In genomic region chr9:135825435-135826187, GRCh38 we compare ENCODE assay signal across 21 cellular contexts.
DNase-seq lines count a peak whose midpoint lies in the region; ATAC-seq and TF ChIP-seq lines count a peak whose summit lies in the region.
"Had no signal": no experiment of that assay in that cellular context is flagged by ENCODE, and none has a peak within 500 bp of the region (broad histone marks: within the 10 kb centered on the region; RNA-seq: fewer than 3 reads in every experiment).

No MANE protein-coding gene starts in this region.

- no peak overlapping the region for H4K8ac ChIP-seq in H9 (replicated peaks; ENCODE audit: insufficient read length, low read depth, low read length)

- no peak overlapping the region for H3K9ac ChIP-seq in H9 (ENCODE audit: extremely low read depth, insufficient read length, low read length)

- no peaks in the 10 kb centered on the region for H3K27me3 Mint-ChIP-seq in activated T-cell treated with anti-CD3 and anti-CD28 coated beads, Interleukin-2, amount 50 U/mL, for 72 hours (ENCODE audit: low read depth)
- H3K27me3 Mint-ChIP-seq in H9 (ENCODE audit: low read depth) = no peaks in the 10 kb centered on the region

- H2BK12ac ChIP-seq in H9 (ENCODE audit: insufficient read length, low read depth, low read length) = no peak overlapping the region

- no peak overlapping the region for H4K91ac ChIP-seq in H9 (ENCODE audit: insufficient read length, low read depth, low read length)

- no peaks in the 10 kb centered on the region for H3K27me3 ChIP-seq in H9 (ENCODE audit: insufficient read depth, low read length)
- H3K27me3 ChIP-seq in osteoblast (ENCODE audit: insufficient read depth, low read length) = no peaks in the 10 kb centered on the region

- H3K36me3 ChIP-seq in osteoblast (ENCODE audit: insufficient read depth, low read length) = peaks cover 26% of the 10 kb centered on the region

- H3K9me3 Mint-ChIP-seq in activated T-cell treated with anti-CD3 and anti-CD28 coated beads, Interleukin-2, amount 50 U/mL, for 72 hours = peaks cover 0 to 5% of the 10 kb centered on the region in 2 donors
- H3K9me3 Mint-ChIP-seq in H9 = no peaks in the 10 kb centered on the region

- no peak overlapping the region for H2BK120ac ChIP-seq in H9 (ENCODE audit: low read depth, low read length, poor library complexity, severe bottlenecking)

- H3K79me1 ChIP-seq in H9 (ENCODE audit: insufficient read depth, low read depth, low read length, poor library complexity, severe bottlenecking) = no peaks in the 10 kb centered on the region

- H3K4me1 ChIP-seq in H9 (ENCODE audit: insufficient read depth, low read length) (no peaks in the 10 kb centered on the region), osteoblast (ENCODE audit: insufficient read depth, low read length) (no peaks in the 10 kb centered on the region)

- no peak overlapping the region for H2AK5ac ChIP-seq in H9 (ENCODE audit: insufficient read length, low read length)

- H3T11ph ChIP-seq in H9 (ENCODE audit: low read length) = no peak overlapping the region

- H4K20me1 ChIP-seq in H9 (ENCODE audit: control insufficient read depth, insufficient read depth, insufficient read length) (peaks cover 2% of the 10 kb centered on the region), osteoblast (ENCODE audit: insufficient read depth, low read length) (peaks cover 31% of the 10 kb centered on the region)

- H3K23me2 ChIP-seq in H9 (ENCODE audit: insufficient read length, low read depth, low read length, poor library complexity, severe bottlenecking) = no peaks in the 10 kb centered on the region

- no peak for ATAC-seq in activated T-cell treated with anti-CD3 and anti-CD28 coated beads, Interleukin-2, amount 50 U/mL, for 72 hours (replicated peaks in 1 of 2)

- H3K23ac ChIP-seq in H9 (ENCODE audit: insufficient read length, low read depth, low read length) = no peak overlapping the region

- peaks cover 2% of the 10 kb centered on the region; the same call in 1 of the 2 replicates for H3K79me2 ChIP-seq in H9 (ENCODE audit: insufficient read depth, low read length)
- peaks cover 31% of the 10 kb centered on the region for H3K79me2 ChIP-seq in osteoblast (ENCODE audit: insufficient read depth, low read length)

- no peak overlapping the region for H3K18ac ChIP-seq in H9 (ENCODE audit: insufficient read length, low read depth, low read length)

- H3K4ac ChIP-seq in H9 (ENCODE audit: low read depth, low read length) = no peak overlapping the region

- H3K4me1 Mint-ChIP-seq in activated T-cell treated with anti-CD3 and anti-CD28 coated beads, Interleukin-2, amount 50 U/mL, for 72 hours (ENCODE audit: low read depth) = peaks cover 17% of the 10 kb centered on the region
- peaks cover 5% of the 10 kb centered on the region in 2 experiments for H3K4me1 Mint-ChIP-seq in H9

- DNase-seq in activated T-cell treated with anti-CD3 and anti-CD28 coated beads, Interleukin-2, amount 50 U/mL, for 72 hours = no peak
- DNase-seq in activated T-cell treated with anti-CD3 and anti-CD28 coated beads, Interleukin-2, amount 50 U/mL, for 48 hours = no peak
- DNase-seq in H9 = no peak
- DNase-seq in coronary artery (ENCODE audit: low spot score) = peak; percentile 57
- peak; percentile 17 for DNase-seq in osteoblast (ENCODE audit: insufficient read length, low spot score, missing footprints)
- no peak for DNase-seq in NCI-H2171 treated with DMSO at 0.1 percent for 48 hours (lab: John Stamatoyannopoulos, UW)
- DNase-seq in activated CD4-positive, alpha-beta T cell treated with anti-CD3 and anti-CD28 coated beads for 1 hour = no peak
- no peak for DNase-seq in cerebellar cortex (ENCODE audit: low spot score)
- DNase-seq: EL, GF-D8, HCEC 1CT, KG1, NCI-H1105, NCI-H146, NCI-H2029, NCI-H226, NCI-H510A treated with DMSO at 0.1 percent for 48 hours, NCI-H748 treated with DMSO at 0.1 percent for 48 hours, PC-9 had no signal

- H2BK5ac ChIP-seq in H9 (ENCODE audit: insufficient read length, low read length) = no peak overlapping the region

- no peak overlapping the region for H2AFZ ChIP-seq in H9 (ENCODE audit: low read length)
- H2AFZ ChIP-seq in osteoblast (ENCODE audit: low read length) = no peak overlapping the region
- H2AFZ ChIP-seq: PC-9 had no signal

- peak overlapping the region; percentile 18 for H3K27ac Mint-ChIP-seq in activated T-cell treated with anti-CD3 and anti-CD28 coated beads, Interleukin-2, amount 50 U/mL, for 72 hours
- peak overlapping the region in 2 of 3 experiments; percentile 6 to 91; a peak in 2 of 7 replicates for H3K27ac Mint-ChIP-seq in H9

- H3K27ac ChIP-seq in H9 (ENCODE audit: insufficient read length, low read depth, low read length) (no peak overlapping the region), coronary artery (no peak overlapping the region), osteoblast (ENCODE audit: low read depth, low read length) (no peak overlapping the region)
- H3K27ac ChIP-seq: C4-2B, PC-9, RWPE1 had no signal

- H3K4me3 ChIP-seq in coronary artery (no peak overlapping the region), osteoblast (ENCODE audit: insufficient read depth, low read length) (no peak overlapping the region)
- H3K4me3 ChIP-seq: PC-9 had no signal

- no peak overlapping the region for H3K56ac ChIP-seq in H9 (ENCODE audit: insufficient read length, low read depth, low read length)

- no peak overlapping the region for H3K4me2 ChIP-seq in H9 (ENCODE audit: insufficient read depth, insufficient read length, low read length)
- H3K4me2 ChIP-seq in osteoblast (ENCODE audit: insufficient read depth, low read length) = no peak overlapping the region
- H3K4me2 ChIP-seq: PC-9 had no signal

- no peak overlapping the region for H2BK20ac ChIP-seq in H9 (ENCODE audit: low read depth, low read length, poor library complexity, severe bottlenecking)

- H3K9me3 ChIP-seq in H9 (ENCODE audit: control insufficient read depth, low read depth, low read length) (no peaks in the 10 kb centered on the region), osteoblast (ENCODE audit: low read depth, low read length) (no peaks in the 10 kb centered on the region)

- H2BK15ac ChIP-seq in H9 (ENCODE audit: low read depth, low read length) = no peak overlapping the region

- no peak overlapping the region for H3K4me3 Mint-ChIP-seq in activated T-cell treated with anti-CD3 and anti-CD28 coated beads, Interleukin-2, amount 50 U/mL, for 72 hours
- no peak overlapping the region for H3K4me3 Mint-ChIP-seq in H9

- H3K36me3 Mint-ChIP-seq in activated T-cell treated with anti-CD3 and anti-CD28 coated beads, Interleukin-2, amount 50 U/mL, for 72 hours (ENCODE audit: insufficient read depth in 2 of 2) = peaks cover 8 to 34% of the 10 kb centered on the region in 2 donors
- peaks cover 42 to 67% (median 56%) of the 10 kb centered on the region in 3 experiments for H3K36me3 Mint-ChIP-seq in H9 (ENCODE audit: insufficient read depth in 1 of 3, low read depth in 3 of 3)

- H4K5ac ChIP-seq in H9 (ENCODE audit: insufficient read length, low read depth, low read length) = no peak overlapping the region

- no peak overlapping the region; the same call in 1 of the 2 replicates for H3K14ac ChIP-seq in H9 (ENCODE audit: insufficient read depth, low read length)

- WGBS in H9 (ENCODE audit: extremely low coverage, insufficient read length, low lambda C conversion rate) = no CpG with 5 or more reads among the region's 25 CpGs

- TF ChIP-seq CTCF in H9 (conservative IDR thresholded peaks at IDR 0.05) (no peak), coronary artery (IDR thresholded peaks at IDR 0.05) (no peak), osteoblast (IDR thresholded peaks at IDR 0.05; ENCODE audit: extremely low read depth, low read depth, low read length) (no peak)

Comparison
In these comparisons a context has a peak if more than half of its experiments do, and no peak if none do; other contexts are left out.
1. DNase-seq: peak in coronary artery (single experiment) and osteoblast (single experiment); none in activated T-cell treated with anti-CD3 and anti-CD28 coated beads, Interleukin-2, amount 50 U/mL, for 72 hours (0 of 2), activated T-cell treated with anti-CD3 and anti-CD28 coated beads, Interleukin-2, amount 50 U/mL, for 48 hours (0 of 2), H9 (single experiment), NCI-H2171 treated with DMSO at 0.1 percent for 48 hours (single experiment), activated CD4-positive, alpha-beta T cell treated with anti-CD3 and anti-CD28 coated beads for 1 hour (single experiment) and cerebellar cortex (single experiment).